Comparison of ENCODE assay signal across 33 cellular contexts in genomic region chr13:101499406-101499805, GRCh38. TPM values are rescaled to one million over a fixed set of nuclear protein-coding genes. Genes with fewer than 3 reads are reported as not detected.
A peak's percentile ranks its signal among the peaks of the same experiment; 100 is the strongest.
DNase-seq lines count a peak whose midpoint lies in the region; ATAC-seq and TF ChIP-seq lines count a peak whose summit lies in the region.
"Had no signal": no experiment of that assay in that cellular context is flagged by ENCODE, and none has a peak within 500 bp of the region (broad histone marks: within the 10 kb centered on the region; RNA-seq: fewer than 3 reads in every experiment).

No MANE protein-coding gene starts in this region.

- no peaks in the 10 kb centered on the region for H3K36me3 Mint-ChIP-seq in CD4-positive, alpha-beta T cell (ENCODE audit: low read depth)
- H3K36me3 Mint-ChIP-seq: IgD-negative memory B cell had no signal

- peak; percentile 60; the same call in 2 of the 3 replicates for ATAC-seq in RWPE2 (ENCODE audit: low read depth)
- no peak for ATAC-seq in CD4-positive, alpha-beta T cell (ENCODE audit: poor library complexity)
- ATAC-seq: foreskin keratinocyte; left ventricle myocardium superior; stimulated activated naive CD8-positive, alpha-beta T cell treated with anti-CD3 and anti-CD28 coated beads, Interleukin-15, Interleukin-2, amounts not matched to agents 100 U/mL and 50 U/mL, for 24 hours had no signal

- CTCF ChIA-PET in CD4-positive, alpha-beta T cell (lab: Charles Lee): no interaction called here

- H3K9me3 ChIP-seq in GM23248 (ENCODE audit: low read depth) (no peaks in the 10 kb centered on the region), RWPE2 (ENCODE audit: severe bottlenecking) (no peaks in the 10 kb centered on the region), tibial artery (no peaks in the 10 kb centered on the region)
- H3K9me3 ChIP-seq in CD4-positive, alpha-beta T cell (ENCODE audit: control insufficient read depth, low read length): no peaks in the 10 kb centered on the region
- H3K9me3 ChIP-seq: right atrium auricular region, spleen, testis, uterus had no signal

- intact Hi-C loops in tibial artery (cut with DNase I; ENCODE audit: low total_unique reads): no loop called here
- intact Hi-C loops in CD4-positive, alpha-beta T cell (cut with DNase I, micrococcal nuclease): no loop called here

- TF ChIP-seq CTCF in RWPE2 (IDR thresholded peaks at IDR 0.05; ENCODE audit: poor library complexity, severe bottlenecking) (no peak), tibial artery (IDR thresholded peaks at IDR 0.05) (no peak)
- TF ChIP-seq CTCF in CD4-positive, alpha-beta T cell (IDR thresholded peaks at IDR 0.05): no peak

- peak overlapping the region; percentile 58 for H3K4me3 ChIP-seq in GM23248
- H3K4me3 ChIP-seq in RWPE2 (ENCODE audit: severe bottlenecking): no peak overlapping the region
- H3K4me3 ChIP-seq in tibial artery: peak overlapping the region in 1 of 2 donors; percentile 28
- H3K4me3 ChIP-seq: right atrium auricular region, spleen, testis, uterus had no signal

- peak overlapping the region; percentile 46 for H3K9ac ChIP-seq in GM23248

- no peaks in the 10 kb centered on the region for H3K9me2 ChIP-seq in GM23248 (ENCODE audit: insufficient read depth)

- H2AFZ ChIP-seq in GM23248: 0 out of 2 replicates have a peak overlapping the region, but pooled peaks have one; percentile 14

- H4K20me1 ChIP-seq in GM23248 (ENCODE audit: insufficient read depth): no peaks in the 10 kb centered on the region; the same call in 1 of the 2 replicates

- in situ Hi-C loops in GM23248 (cut with MboI): no loop called here

- H3K27ac Mint-ChIP-seq in CD4-positive, alpha-beta T cell: no peak overlapping the region
- H3K27ac Mint-ChIP-seq: activated CD4-positive, alpha-beta memory T cell treated with anti-CD3 and anti-CD28 coated beads, Interleukin-2, amount 10 ng/mL, durations not matched to agents 7 days and 5 days; activated T-helper 1 cell treated with anti-CD3 and anti-CD28 coated beads, Interleukin-12 subunit alpha, Interleukin-12 subunit beta, Interleukin-2, Interleukin-4 antibody, amounts not matched to agents 30 ng/mL and 10 ng/mL and 1 ng/mL, durations not matched to agents 14 hours and 24 hours and 36 hours; IgD-negative memory B cell; T-helper 2 cell treated with Interferon-gamma antibody and Interleukin-4, amounts not matched to agents 5 μg/mL and 100 μg/mL, for 36 hours had no signal

- peaks cover 42% of the 10 kb centered on the region for H3K27me3 Mint-ChIP-seq in CD4-positive, alpha-beta T cell

- H3F3A ChIP-seq in GM23248 (ENCODE audit: insufficient read depth): peaks cover 23% of the 10 kb centered on the region; the same call in 1 of the 2 replicates

- no peaks in the 10 kb centered on the region for H3K9me3 Mint-ChIP-seq in CD4-positive, alpha-beta T cell
- H3K9me3 Mint-ChIP-seq: activated CD4-positive, alpha-beta memory T cell treated with anti-CD3 and anti-CD28 coated beads, Interleukin-2, amount 10 ng/mL, durations not matched to agents 7 days and 5 days; activated T-helper 1 cell treated with anti-CD3 and anti-CD28 coated beads, Interleukin-12 subunit alpha, Interleukin-12 subunit beta, Interleukin-2, Interleukin-4 antibody, amounts not matched to agents 30 ng/mL and 10 ng/mL and 1 ng/mL, durations not matched to agents 14 hours and 24 hours and 36 hours; IgD-negative memory B cell; T-helper 2 cell treated with Interferon-gamma antibody and Interleukin-4, amounts not matched to agents 5 μg/mL and 100 μg/mL, for 36 hours had no signal

- H3K27ac ChIP-seq in GM23248: peak overlapping the region; percentile 25; the same call in 1 of the 2 replicates
- H3K27ac ChIP-seq in RWPE2 (ENCODE audit: poor library complexity, severe bottlenecking): no peak overlapping the region
- peak overlapping the region; percentile 66 to 69 for H3K27ac ChIP-seq in tibial artery
- H3K27ac ChIP-seq in CD4-positive, alpha-beta T cell (ENCODE audit: low read depth, low read length): no peak overlapping the region
- H3K27ac ChIP-seq: C4-2B, foreskin keratinocyte, right atrium auricular region, spleen, testis, uterus had no signal

- 3 to 7% methylated on average over 2 of the region's 2 CpGs for WGBS in GM23248 (ENCODE audit: low coverage in 1 of 2, low lambda C conversion rate in 2 of 2, missing lambda C conversion rate in 2 of 2), 2 experiments

- H3K4me2 ChIP-seq in GM23248 (ENCODE audit: unreplicated experiment): peak overlapping the region; percentile 75

- H3K36me3 ChIP-seq in GM23248 (ENCODE audit: low read depth) (peaks cover 3% of the 10 kb centered on the region; the same call in 1 of the 2 replicates), RWPE2 (ENCODE audit: low read depth) (no peaks in the 10 kb centered on the region), tibial artery (no peaks in the 10 kb centered on the region)
- H3K36me3 ChIP-seq: right atrium auricular region, spleen, uterus had no signal

- H3K4me3 Mint-ChIP-seq in CD4-positive, alpha-beta T cell: no peak overlapping the region
- H3K4me3 Mint-ChIP-seq: activated CD4-positive, alpha-beta memory T cell treated with anti-CD3 and anti-CD28 coated beads, Interleukin-2, amount 10 ng/mL, durations not matched to agents 7 days and 5 days; activated T-helper 1 cell treated with anti-CD3 and anti-CD28 coated beads, Interleukin-12 subunit alpha, Interleukin-12 subunit beta, Interleukin-2, Interleukin-4 antibody, amounts not matched to agents 30 ng/mL and 10 ng/mL and 1 ng/mL, durations not matched to agents 14 hours and 24 hours and 36 hours; IgD-negative memory B cell; T-helper 2 cell treated with Interferon-gamma antibody and Interleukin-4, amounts not matched to agents 5 μg/mL and 100 μg/mL, for 36 hours had no signal

- H3K4me1 Mint-ChIP-seq in CD4-positive, alpha-beta T cell (ENCODE audit: low read depth): no peaks in the 10 kb centered on the region
- H3K4me1 Mint-ChIP-seq: activated CD4-positive, alpha-beta memory T cell treated with anti-CD3 and anti-CD28 coated beads, Interleukin-2, amount 10 ng/mL, durations not matched to agents 7 days and 5 days; IgD-negative memory B cell had no signal

- POLR2A ChIA-PET in CD4-positive, alpha-beta T cell (lab: Charles Lee): no interaction called here

- DNase-seq in GM23248 (peak; percentile 82), RWPE2 (ENCODE audit: low spot score) (no peak), fibroblast of peridontal ligament (ENCODE audit: extremely low read depth) (peak; percentile 67), tibial artery (no peak), NCI-H146 (lab: John Stamatoyannopoulos, UW) (no peak), anterior cingulate cortex (lab: John Stamatoyannopoulos, UW) (no peak)
- DNase-seq in CD4-positive, alpha-beta T cell: no peak
- DNase-seq: activated CD4-positive, alpha-beta memory T cell treated with anti-CD3 and anti-CD28 coated beads, Interleukin-2, amount 10 ng/mL, durations not matched to agents 7 days and 5 days; activated CD8-positive, alpha-beta memory T cell treated with anti-CD3 and anti-CD28 coated beads, Interleukin-2, amount 50 U/mL, for 48 hours; activated naive CD4-positive, alpha-beta T cell treated with anti-CD3 and anti-CD28 coated beads, Interleukin-2, amount 50 U/mL, for 16 hours; amniotic stem cell; Calu3; DND-41; foreskin keratinocyte; GF-D8; head of caudate nucleus; left ventricle myocardium superior; NCI-H1105 treated with DMSO at 0.1 percent for 48 hours; NCI-H2029; NCI-H524 treated with DMSO at 0.1 percent for 48 hours; NK-92 treated with Interleukin-12 subunit alpha and Interleukin-12 subunit beta, amount 100 ng/mL, for 24 hours; posterior cingulate gyrus; SHP77; spleen; stimulated activated CD4-positive, alpha-beta T cell treated with anti-CD3 and anti-CD28 coated beads, Interleukin-2, amount 100 ng/mL, for 24 hours; stimulated activated naive CD8-positive, alpha-beta T cell treated with anti-CD3 and anti-CD28 coated beads, Interleukin-15, Interleukin-2, amounts not matched to agents 100 U/mL and 50 U/mL, for 24 hours; testis; uterus had no signal

- peaks cover 100% of the 10 kb centered on the region for H3K79me2 ChIP-seq in GM23248 (ENCODE audit: insufficient read depth)

- H3K4me1 ChIP-seq in GM23248 (ENCODE audit: insufficient read depth) (peaks cover 40% of the 10 kb centered on the region), RWPE2 (ENCODE audit: insufficient read depth, poor library complexity, severe bottlenecking) (no peaks in the 10 kb centered on the region), tibial artery (peaks cover 0 to 33% (median 0%) of the 10 kb centered on the region in 4 donors)
- H3K4me1 ChIP-seq: foreskin keratinocyte, right atrium auricular region, spleen, testis, uterus had no signal

- H3K27me3 ChIP-seq in GM23248 (replicated peaks; ENCODE audit: insufficient read depth): no peaks in the 10 kb centered on the region
- H3K27me3 ChIP-seq in RWPE2 (ENCODE audit: insufficient read depth, poor library complexity, severe bottlenecking): no peaks in the 10 kb centered on the region
- H3K27me3 ChIP-seq in tibial artery: no peaks in the 10 kb centered on the region
- H3K27me3 ChIP-seq in CD4-positive, alpha-beta T cell (ENCODE audit: control insufficient read depth, insufficient read depth, low read length): no peaks in the 10 kb centered on the region
- H3K27me3 ChIP-seq: right atrium auricular region, testis, uterus had no signal

RNA-seq across cellular contexts. Expression of gene ITGBL1, which starts 46.9 kb away (rescaled TPM):
- 459 and 462 TPM in 2 replicates for total RNA-seq in GM23248 (2014; rRNA removed; shearing (Covaris generic))
- 332 and 336 TPM in 2 replicates for polyA plus RNA-seq in GM23248 (2016; fragmentation: Nextera tagmentation; extraction: Ambion mirVana)
- total RNA-seq in CD4-positive, alpha-beta T cell: not detected
- total RNA-seq: activated CD4-positive, alpha-beta memory T cell treated with anti-CD3 and anti-CD28 coated beads, Interleukin-2, amount 10 ng/mL, durations not matched to agents 7 days and 5 days; activated T-helper 1 cell treated with anti-CD3 and anti-CD28 coated beads, Interleukin-12 subunit alpha, Interleukin-12 subunit beta, Interleukin-2, Interleukin-4 antibody, amounts not matched to agents 30 ng/mL and 10 ng/mL and 1 ng/mL, durations not matched to agents 14 hours and 24 hours and 36 hours; Calu3 had no signal
- polyA plus RNA-seq: IgD-negative memory B cell had no signal

Comparison
In these comparisons a context has a peak if more than half of its experiments do, and no peak if none do; other contexts are left out.
1. DNase-seq: peak in GM23248 (single experiment) and fibroblast of peridontal ligament (single experiment); none in RWPE2 (single experiment), tibial artery (0 of 2), NCI-H146 (single experiment), anterior cingulate cortex (0 of 58) and CD4-positive, alpha-beta T cell (0 of 10).
2. H3K27ac ChIP-seq: peak in GM23248 (single experiment) and tibial artery (2 of 2); none in RWPE2 (single experiment) and CD4-positive, alpha-beta T cell (single experiment).
3. RNA of gene ITGBL1, which starts 46.9 kb away (total RNA-seq): 459 to 462 TPM in GM23248; not detected in CD4-positive, alpha-beta T cell; every median in the first group is over 100 times any median in the second.